Comparison of ENCODE assay signal across 11 cellular contexts in genomic region chr9:96241391-96241809, GRCh38.
DNase-seq lines count a peak whose midpoint lies in the region; ATAC-seq and TF ChIP-seq lines count a peak whose summit lies in the region.
"Had no signal": no experiment of that assay in that cellular context is flagged by ENCODE, and none has a peak within 500 bp of the region (broad histone marks: within the 10 kb centered on the region; RNA-seq: fewer than 3 reads in every experiment).

No MANE protein-coding gene starts in this region.

- DNase-seq in Daoy (ENCODE audit: low read depth) (peak; percentile 90), foreskin keratinocyte (peak; percentile 87 to 94), GM10248 (ENCODE audit: extremely low spot score) (no peak), mesothelial cell of epicardium (ENCODE audit: low spot score in 2 of 2, unreplicated experiment in 2 of 2) (no peak), OCI-LY7 (ENCODE audit: low spot score) (no peak)
- peak; percentile 8 for DNase-seq in activated CD4-positive, alpha-beta T cell treated with anti-CD3 and anti-CD28 coated beads, Interleukin-2, amount 50 U/mL, for 1 hour
- DNase-seq: NCI-H2107, pancreas, T-helper 9 cell had no signal

- H3K9me2 ChIP-seq in OCI-LY7 (ENCODE audit: insufficient read depth, low read length): no peaks in the 10 kb centered on the region

- H3K36me3 Mint-ChIP-seq in mesothelial cell of epicardium: no peaks in the 10 kb centered on the region

- H3K4me1 ChIP-seq in foreskin keratinocyte (peaks cover 6% of the 10 kb centered on the region), OCI-LY7 (ENCODE audit: insufficient read depth, low read length, poor library complexity, severe bottlenecking) (no peaks in the 10 kb centered on the region)

- no peak overlapping the region for H2AFZ ChIP-seq in OCI-LY7 (ENCODE audit: low read length)

- peaks cover 4% of the 10 kb centered on the region for H3K9me3 Mint-ChIP-seq in mesothelial cell of epicardium

- H3K36me3 ChIP-seq in OCI-LY7 (ENCODE audit: insufficient read depth, low read length): no peaks in the 10 kb centered on the region
- H3K36me3 ChIP-seq: pancreas had no signal

- no TSS peak for BruUV-seq in OCI-LY7 (replicated peaks; lab: Mats Ljungman, UMichigan)

- CTCF ChIA-PET in GM10248 (lab: Yijun Ruan, JAX): interaction anchor here (1.0 kb wide), 1 partner anchor 9 kb away, joined by 3 read pairs; no protein-coding TSS in a partner anchor
- CTCF ChIA-PET in OCI-LY7 (lab: Charles Lee; ENCODE audit: unreplicated experiment): no interaction called here

- no peaks in the 10 kb centered on the region for H3K27me3 Mint-ChIP-seq in mesothelial cell of epicardium (ENCODE audit: low read depth)

- POLR2A ChIA-PET in GM10248 (lab: Yijun Ruan, JAX): no interaction called here
- POLR2A ChIA-PET in OCI-LY7 (lab: Charles Lee): no interaction called here

- no peak overlapping the region for H3K4me3 Mint-ChIP-seq in mesothelial cell of epicardium

- peaks cover 22% of the 10 kb centered on the region for H3K4me1 Mint-ChIP-seq in mesothelial cell of epicardium

- no peak overlapping the region for H3K4me2 ChIP-seq in OCI-LY7 (ENCODE audit: low read length)

- no peaks in the 10 kb centered on the region for H3K79me2 ChIP-seq in OCI-LY7 (ENCODE audit: insufficient read depth, low read depth, low read length)

- TF ChIP-seq CTCF in foreskin keratinocyte (conservative IDR thresholded peaks at IDR 0.05): no peak
- no peak for TF ChIP-seq CTCF in GM10248 (IDR thresholded peaks at IDR 0.05; ENCODE audit: control extremely low read depth, extremely low read depth, low read depth, missing control alignments)
- no peak for TF ChIP-seq CTCF in mesothelial cell of epicardium (IDR thresholded peaks at IDR 0.05; ENCODE audit: unreplicated experiment)
- TF ChIP-seq CTCF in OCI-LY7 (conservative IDR thresholded peaks at IDR 0.05; ENCODE audit: low read length): no peak

- intact Hi-C loops in OCI-LY7 (cut with micrococcal nuclease; ENCODE audit: unreplicated experiment): no loop called here

- ATAC-seq in GM21825 (IDR thresholded peaks at IDR 0.05; ENCODE audit: unreplicated experiment) (peak; percentile 55), foreskin keratinocyte (peak; percentile 85), GM18519 (IDR thresholded peaks at IDR 0.05; ENCODE audit: low FRiP score, unreplicated experiment) (no peak)
- ATAC-seq: pancreas had no signal

- H3K4me3 ChIP-seq in OCI-LY7 (ENCODE audit: low read depth, low read length, poor library complexity, severe bottlenecking): no peak overlapping the region
- H3K4me3 ChIP-seq: pancreas had no signal

- H3K27me3 ChIP-seq in foreskin keratinocyte: peaks cover 95% of the 10 kb centered on the region
- H3K27me3 ChIP-seq: pancreas had no signal

- H3K9me3 ChIP-seq in OCI-LY7 (ENCODE audit: low read length): no peaks in the 10 kb centered on the region
- H3K9me3 ChIP-seq: pancreas had no signal

- H3K27ac Mint-ChIP-seq in mesothelial cell of epicardium: no peak overlapping the region

- H4K20me1 ChIP-seq in OCI-LY7 (ENCODE audit: insufficient read depth, low read length): no peaks in the 10 kb centered on the region

- no peak overlapping the region for H3K27ac ChIP-seq in foreskin keratinocyte
- no peak overlapping the region for H3K27ac ChIP-seq in OCI-LY7 (ENCODE audit: low read depth, low read length, poor library complexity, severe bottlenecking)
- H3K27ac ChIP-seq: pancreas had no signal

Comparison
In these comparisons a context has a peak if more than half of its experiments do, and no peak if none do; other contexts are left out.
1. DNase-seq: peak in Daoy (single experiment), activated CD4-positive, alpha-beta T cell treated with anti-CD3 and anti-CD28 coated beads, Interleukin-2, amount 50 U/mL, for 1 hour (single experiment) and foreskin keratinocyte (2 of 2); none in GM10248 (single experiment), mesothelial cell of epicardium (0 of 2) and OCI-LY7 (single experiment).